In genomic region chr10:89373916-89374711, GRCh38 we compare ENCODE assay signal across 8 cellular contexts. TPM values are rescaled to one million over a fixed set of nuclear protein-coding genes. Genes with fewer than 3 reads are reported as not detected.
DNase-seq lines count a peak whose midpoint lies in the region; ATAC-seq and TF ChIP-seq lines count a peak whose summit lies in the region.

No MANE protein-coding gene starts in this region.

- no peak overlapping the region for H3K9ac ChIP-seq in SK-N-SH

- peaks cover 4% of the 10 kb centered on the region for H3F3A ChIP-seq in SK-N-SH (replicated peaks; ENCODE audit: insufficient read depth)

- no peaks in the 10 kb centered on the region for H3K9me2 ChIP-seq in SK-N-SH

- no peak for TF ChIP-seq EP300 in SK-N-SH (IDR thresholded peaks at IDR 0.05; ENCODE audit: borderline replicate concordance in 1 of 2, low read depth in 1 of 2, low read length in 1 of 2)

- WGBS in SK-N-SH (ENCODE audit: low lambda C conversion rate), result 73% methylated on average over 3 of the region's 3 CpGs

- no peaks in the 10 kb centered on the region for H3K79me2 ChIP-seq in SK-N-SH (ENCODE audit: insufficient read depth)

- no peaks in the 10 kb centered on the region for H3K27me3 ChIP-seq in SK-N-SH (ENCODE audit: insufficient read depth)
- H3K27me3 ChIP-seq in foreskin keratinocyte, result no peaks in the 10 kb centered on the region

- ATAC-seq in foreskin keratinocyte, result peak; percentile 25
- no peak for ATAC-seq in HG02571 (IDR thresholded peaks at IDR 0.05; ENCODE audit: unreplicated experiment)
- ATAC-seq in GM18867 (IDR thresholded peaks at IDR 0.05; ENCODE audit: unreplicated experiment), result no peak

- H3K36me3 ChIP-seq in SK-N-SH (replicated peaks in 1 of 2; ENCODE audit: control insufficient read depth in 1 of 2, insufficient read depth in 2 of 2, low read length in 1 of 2), result no peaks in the 10 kb centered on the region

- H4K20me1 ChIP-seq in SK-N-SH (ENCODE audit: insufficient read depth), result no peaks in the 10 kb centered on the region

- no peak overlapping the region for H3K4me3 Mint-ChIP-seq in activated CD4-positive, alpha-beta T cell treated with anti-CD3 and anti-CD28 coated beads, Interleukin-2, amount 10 ng/mL, durations not matched to agents 24 days and 14 days

- H3K4me3 ChIP-seq in SK-N-SH (ENCODE audit: low read depth in 2 of 2, low read length in 1 of 2), result no peak overlapping the region

- H3K4me1 ChIP-seq in SK-N-SH (ENCODE audit: control insufficient read depth in 1 of 2, insufficient read depth in 2 of 2, low read depth in 1 of 2, low read length in 1 of 2), result peaks cover 12 to 22% of the 10 kb centered on the region in 2 experiments
- no peaks in the 10 kb centered on the region for H3K4me1 ChIP-seq in foreskin keratinocyte

- TF ChIP-seq RAD21 in SK-N-SH (IDR thresholded peaks at IDR 0.05; ENCODE audit: low read length), result no peak

- in situ Hi-C loops in Caki2 (cut with HindIII; ENCODE audit: low pct_unique_long_range_greater_than_20kb, low sequenced_read_pairs), result no loop called here

- intact Hi-C loops in posterior vena cava (cut with DNase I), result loop anchor here in 1 of 2 donors (5.0 kb wide), 1 partner anchor 117 kb away; no protein-coding TSS in a partner anchor
- intact Hi-C loops in activated CD4-positive, alpha-beta T cell treated with anti-CD3 and anti-CD28 coated beads, Interleukin-2, amount 10 ng/mL, durations not matched to agents 24 days and 14 days (cut with micrococcal nuclease), result no loop called here

- H3K4me1 Mint-ChIP-seq in activated CD4-positive, alpha-beta T cell treated with anti-CD3 and anti-CD28 coated beads, Interleukin-2, amount 10 ng/mL, durations not matched to agents 24 days and 14 days, result peaks cover 5% of the 10 kb centered on the region

- DNase-seq in Caki2 (ENCODE audit: low read depth) (peak; percentile 92), SK-N-SH (peak; percentile 41), foreskin keratinocyte (peak; percentile 72), posterior vena cava (ENCODE audit: low spot score) (peak; percentile 86), cortex of kidney (lab: John Stamatoyannopoulos, UW) (no peak)
- DNase-seq in activated CD4-positive, alpha-beta T cell treated with anti-CD3 and anti-CD28 coated beads, Interleukin-2, amount 10 ng/mL, durations not matched to agents 24 days and 14 days, result no peak

- peak overlapping the region; percentile 36 for H3K4me2 ChIP-seq in SK-N-SH

- POLR2A ChIA-PET in SK-N-SH (lab: Yijun Ruan, JAX), result interaction anchor here (0.9 kb wide), 1 partner anchor 90 kb away, joined by 3 read pairs; no protein-coding TSS in a partner anchor

- peak overlapping the region; percentile 23; the same call in 1 of the 2 replicates for H2AFZ ChIP-seq in SK-N-SH (ENCODE audit: low read depth)

- no peak overlapping the region for H3K27ac Mint-ChIP-seq in activated CD4-positive, alpha-beta T cell treated with anti-CD3 and anti-CD28 coated beads, Interleukin-2, amount 10 ng/mL, durations not matched to agents 24 days and 14 days

- CTCF ChIA-PET in SK-N-SH (lab: Yijun Ruan, JAX), result interaction anchor here (0.7 to 3.3 kb wide), 2 partner anchors 9 to 15 kb away, joined by 3 to 15 read pairs; no protein-coding TSS in a partner anchor

- no peaks in the 10 kb centered on the region for H3K9me3 Mint-ChIP-seq in activated CD4-positive, alpha-beta T cell treated with anti-CD3 and anti-CD28 coated beads, Interleukin-2, amount 10 ng/mL, durations not matched to agents 24 days and 14 days

- TF ChIP-seq CTCF in SK-N-SH (IDR thresholded peaks at IDR 0.05), result no peak
- TF ChIP-seq CTCF in foreskin keratinocyte (conservative IDR thresholded peaks at IDR 0.05), result no peak

- no peaks in the 10 kb centered on the region for H3K36me3 Mint-ChIP-seq in activated CD4-positive, alpha-beta T cell treated with anti-CD3 and anti-CD28 coated beads, Interleukin-2, amount 10 ng/mL, durations not matched to agents 24 days and 14 days (ENCODE audit: low read depth)

- H3K9me3 ChIP-seq in SK-N-SH, result no peaks in the 10 kb centered on the region

- H3K27ac ChIP-seq in SK-N-SH (ENCODE audit: low read depth in 2 of 2, low read length in 1 of 2) (peak overlapping the region; percentile 57 to 92), foreskin keratinocyte (no peak overlapping the region)

- H3K27me3 Mint-ChIP-seq in activated CD4-positive, alpha-beta T cell treated with anti-CD3 and anti-CD28 coated beads, Interleukin-2, amount 10 ng/mL, durations not matched to agents 24 days and 14 days, result peaks cover 33% of the 10 kb centered on the region

TF ChIP-seq in SK-N-SH, 30 proteins besides CTCF, POLR2A, EP300 and RAD21 (continues in another document):
- TF ChIP-seq JUND (IDR thresholded peaks at IDR 0.05), result no peak
- 0 out of 2 replicates have a peak, but pooled peaks have one; percentile 26 for TF ChIP-seq TCF12 (IDR thresholded peaks at IDR 0.05)
- no peak for TF ChIP-seq IRF3 (IDR thresholded peaks at IDR 0.05; ENCODE audit: low read depth, low read length)
- TF ChIP-seq ZBTB33 (IDR thresholded peaks at IDR 0.05; ENCODE audit: borderline replicate concordance, low read depth), result no peak
- peak; percentile 68 for TF ChIP-seq NFIC (IDR thresholded peaks at IDR 0.05; ENCODE audit: borderline replicate concordance)

RNA-seq across cellular contexts. Expression of gene IFIT1B, which starts 3.7 kb away (rescaled TPM):
- not detected in 2 replicates for total RNA-seq in Caki2 (2014; rRNA removed; shearing (Covaris generic); ENCODE audit: low replicate concordance)
- polyA plus RNA-seq in SK-N-SH (2012; rRNA removed) (0.03 TPM in 1 of 2 replicates, not detected in the other), foreskin keratinocyte (not detected in 2 replicates)
- polyA plus RNA-seq in SK-N-SH (2012; cell fraction: cytosol; rRNA removed), result 0.01 TPM in 1 of 2 replicates, not detected in the other
- polyA plus RNA-seq in SK-N-SH (2012; cell fraction: nucleus; rRNA removed), result not detected in 2 replicates
- total RNA-seq in foreskin keratinocyte (not detected in 2 replicates), posterior vena cava (1 to 10 TPM in 1 of 2 donors, under 1 TPM in 1; 0.14 to 1.1 TPM)
- not detected in 2 replicates for total RNA-seq in activated CD4-positive, alpha-beta T cell treated with anti-CD3 and anti-CD28 coated beads, Interleukin-2, amount 10 ng/mL, durations not matched to agents 24 days and 14 days

RNA-seq across cellular contexts. Expression of gene IFIT1, which starts 18.3 kb away (rescaled TPM):
- 19.8 and 26.9 TPM in 2 replicates for total RNA-seq in Caki2 (2014; rRNA removed; shearing (Covaris generic); ENCODE audit: low replicate concordance)
- polyA plus RNA-seq in SK-N-SH (2012; rRNA removed), result 4.4 and 5.7 TPM in 2 replicates
- 6.1 and 7.6 TPM in 2 replicates for polyA plus RNA-seq in SK-N-SH (2012; cell fraction: cytosol; rRNA removed)
- polyA plus RNA-seq in SK-N-SH (2012; cell fraction: nucleus; rRNA removed), result 2.0 and 4.2 TPM in 2 replicates
- total RNA-seq in foreskin keratinocyte, result 70.6 and 111 TPM in 2 replicates
- 49.0 and 65.0 TPM in 2 replicates for polyA plus RNA-seq in foreskin keratinocyte
- 10 to 100 TPM in 1 of 2 donors, 1 to 10 TPM in 1; 9.8 to 13.8 TPM for total RNA-seq in posterior vena cava
- 0.58 and 1.0 TPM in 2 replicates for total RNA-seq in activated CD4-positive, alpha-beta T cell treated with anti-CD3 and anti-CD28 coated beads, Interleukin-2, amount 10 ng/mL, durations not matched to agents 24 days and 14 days

RNA-seq across cellular contexts. Expression of gene IFIT5, which starts 40.3 kb away (rescaled TPM):
- 7.2 and 16.0 TPM in 2 replicates for total RNA-seq in Caki2 (2014; rRNA removed; shearing (Covaris generic); ENCODE audit: low replicate concordance)
- polyA plus RNA-seq in SK-N-SH (2012; rRNA removed), result 2.7 and 3.6 TPM in 2 replicates
- polyA plus RNA-seq in SK-N-SH (2012; cell fraction: cytosol; rRNA removed), result 4.6 and 4.8 TPM in 2 replicates
- 1.2 and 2.3 TPM in 2 replicates for polyA plus RNA-seq in SK-N-SH (2012; cell fraction: nucleus; rRNA removed)
- 30.5 and 32.5 TPM in 2 replicates for total RNA-seq in foreskin keratinocyte
- 11.3 and 12.4 TPM in 2 replicates for polyA plus RNA-seq in foreskin keratinocyte
- 10 to 100 TPM; 22.4 to 23.2 TPM for total RNA-seq in posterior vena cava
- 8.5 and 9.5 TPM in 2 replicates for total RNA-seq in activated CD4-positive, alpha-beta T cell treated with anti-CD3 and anti-CD28 coated beads, Interleukin-2, amount 10 ng/mL, durations not matched to agents 24 days and 14 days

RNA-seq across cellular contexts. Expression of gene IFIT3, which starts 46.3 kb away (rescaled TPM):
- 11.3 and 12.4 TPM in 2 replicates for total RNA-seq in Caki2 (2014; rRNA removed; shearing (Covaris generic); ENCODE audit: low replicate concordance)
- polyA plus RNA-seq in SK-N-SH (2012; rRNA removed) (3.2 and 4.0 TPM in 2 replicates), foreskin keratinocyte (37.5 and 48.5 TPM in 2 replicates)
- polyA plus RNA-seq in SK-N-SH (2012; cell fraction: cytosol; rRNA removed), result 5.0 and 5.2 TPM in 2 replicates
- polyA plus RNA-seq in SK-N-SH (2012; cell fraction: nucleus; rRNA removed), result 0.95 and 1.5 TPM in 2 replicates
- total RNA-seq in foreskin keratinocyte (54.8 and 78.5 TPM in 2 replicates), posterior vena cava (10 to 100 TPM; 10.5 to 17.0 TPM)
- 0.83 and 1.0 TPM in 2 replicates for total RNA-seq in activated CD4-positive, alpha-beta T cell treated with anti-CD3 and anti-CD28 coated beads, Interleukin-2, amount 10 ng/mL, durations not matched to agents 24 days and 14 days

Comparison
In these comparisons a context has a peak if more than half of its experiments do, and no peak if none do; other contexts are left out.
1. DNase-seq: peak in Caki2 (single experiment), SK-N-SH (single experiment), foreskin keratinocyte (2 of 2) and posterior vena cava (single experiment); none in activated CD4-positive, alpha-beta T cell treated with anti-CD3 and anti-CD28 coated beads, Interleukin-2, amount 10 ng/mL, durations not matched to agents 24 days and 14 days (single experiment) and cortex of kidney (single experiment).